8 cellular contexts compared by ENCODE assay signal in the genomic region with DNA sequence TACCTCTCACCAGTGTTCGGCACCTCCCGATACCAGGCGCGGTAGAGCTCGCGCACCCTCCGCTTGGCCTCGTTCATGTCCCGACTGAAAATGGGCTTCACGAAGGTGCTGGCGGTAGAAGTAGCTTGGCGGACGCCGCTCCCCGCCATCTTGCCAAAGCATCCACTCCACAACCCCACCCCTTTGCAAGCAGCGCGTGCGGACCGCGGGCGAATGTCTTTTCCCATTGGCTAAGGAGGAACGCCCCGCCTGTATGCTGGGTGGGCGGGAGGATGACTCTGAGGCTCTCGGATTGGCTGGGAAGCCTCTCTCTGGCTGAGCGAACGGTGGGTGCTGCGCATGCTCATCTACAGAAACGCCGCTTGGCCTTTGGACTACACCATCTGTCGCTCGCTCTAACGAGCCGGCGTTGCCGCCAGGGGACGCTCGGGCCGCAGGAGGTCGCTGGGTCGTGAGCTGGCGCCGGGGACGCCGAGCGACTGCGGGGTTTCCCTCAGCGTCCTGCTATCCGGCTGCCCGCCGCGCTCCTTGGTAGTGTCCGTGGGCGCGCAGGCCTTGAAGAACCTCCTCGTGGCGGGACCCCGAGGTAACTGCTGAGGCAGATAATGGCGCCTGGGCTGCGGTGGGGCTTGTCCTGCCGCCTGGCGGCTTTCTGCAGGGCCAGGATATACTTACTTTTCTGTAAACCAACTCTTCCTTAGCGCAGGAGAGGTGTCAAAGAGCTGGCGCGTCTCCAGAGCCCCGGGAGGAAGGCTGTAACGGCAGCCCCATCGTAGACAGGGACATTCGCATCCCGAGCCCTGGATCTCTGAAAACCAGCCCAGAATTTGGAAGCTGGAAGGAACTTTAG. TPM values are rescaled to one million over a fixed set of nuclear protein-coding genes. Genes with fewer than 3 reads are reported as not detected.
A peak's percentile ranks its signal among the peaks of the same experiment; 100 is the strongest.
DNase-seq lines count a peak whose midpoint lies in the region; ATAC-seq, FAIRE-seq and TF ChIP-seq lines count a peak whose summit lies in the region.

A gene (minus strand): TSS at position 177 of the 850 bp plus-strand sequence. CDS start 28 bp downstream, at position 149.

- ATAC-seq in GM19035 (IDR thresholded peaks at IDR 0.05; ENCODE audit: unreplicated experiment) (peak; percentile 96), HG03378 (IDR thresholded peaks at IDR 0.05; ENCODE audit: unreplicated experiment) (peak; percentile 95)

- TF ChIP-seq CTCF in chondrocyte (IDR thresholded peaks at IDR 0.05) (peak; percentile 98), kidney (IDR thresholded peaks at IDR 0.05; ENCODE audit: borderline replicate concordance, extremely low read depth, insufficient read depth) (peak; percentile 88)

- peaks cover 3% of the 10 kb centered on the region for H3K9me3 Mint-ChIP-seq in chondrocyte (ENCODE audit: low read depth)

- H3K27ac Mint-ChIP-seq in chondrocyte (ENCODE audit: unreplicated experiment): peak within 1 kb of the TSS; percentile 99

- H3K36me3 ChIP-seq in kidney (ENCODE audit: control insufficient read depth in 1 of 2, insufficient read depth in 2 of 2, low read length in 2 of 2): peaks cover 11 to 21% of the 10 kb centered on the region in 2 donors

- H3K4me1 Mint-ChIP-seq in chondrocyte (ENCODE audit: low read depth): peaks cover 22% of the 10 kb centered on the region

- intact Hi-C loops in kidney (cut with DNase I): no loop called here

- H3K27me3 Mint-ChIP-seq in chondrocyte (ENCODE audit: low read depth): no peaks in the 10 kb centered on the region

- peak within 1 kb of the TSS; percentile 92 to 98 for H3K27ac ChIP-seq in kidney (ENCODE audit: low read depth in 2 of 2, low read length in 2 of 2)

- H3K4me3 ChIP-seq in kidney (ENCODE audit: low read length in 2 of 2): peak within 1 kb of the TSS; percentile 86 to 95

- H3K9me3 ChIP-seq in kidney (ENCODE audit: control insufficient read depth in 1 of 2, low read length in 2 of 2): no peaks in the 10 kb centered on the region

- H3K4me3 Mint-ChIP-seq in chondrocyte (ENCODE audit: unreplicated experiment): peak within 1 kb of the TSS; percentile 96

- DNase-seq in AG20443 (ENCODE audit: low spot score) (peak; percentile 99), NCI-H460 (ENCODE audit: extremely low read depth, low read depth) (peak; percentile 97), chondrocyte (ENCODE audit: low spot score) (peak; percentile 99), kidney (peak; percentile 100)
- peak; percentile 97 for DNase-seq in activated CD4-positive, alpha-beta T cell treated with anti-CD3 and anti-CD28 coated beads for 1 hour
- peak; percentile 99 for DNase-seq in stimulated activated CD4-positive, alpha-beta T cell treated with anti-CD3 and anti-CD28 coated beads, Interleukin-15, amount 100 ng/mL, for 48 hours (ENCODE audit: low read depth in 2 of 2)

- H3K36me3 Mint-ChIP-seq in chondrocyte (ENCODE audit: low read depth): peaks cover 8% of the 10 kb centered on the region

- peak within 1 kb of the TSS; percentile 93 to 96 for H3K9ac ChIP-seq in kidney (ENCODE audit: low read length in 2 of 2)

- peaks cover 0 to 10% of the 10 kb centered on the region in 2 donors for H3K4me1 ChIP-seq in kidney (ENCODE audit: control insufficient read depth in 1 of 2, insufficient read depth in 1 of 2, low read depth in 1 of 2, low read length in 2 of 2)

- peak; percentile 97 for FAIRE-seq in kidney (lab: Jason Lieb, UNC)

RNA-seq across cellular contexts. Expression of the gene that starts here (rescaled TPM):
- 68.2 and 73.3 TPM in 2 replicates for total RNA-seq in NCI-H460 (2014; rRNA removed; shearing (Covaris generic))
- polyA plus RNA-seq in NCI-H460 (2014; cell fraction: nucleus; rRNA removed): 43.9 and 45.1 TPM in 2 replicates
- total RNA-seq in chondrocyte (62.2 to 70.7 TPM (median 66.3 TPM) in 3 replicates), kidney (69.0 TPM)
- polyA plus RNA-seq in kidney (ENCODE audit: insufficient read depth, low read depth, low replicate concordance): 317 TPM

Comparison
In these comparisons a context has a peak if more than half of its experiments do, and no peak if none do; other contexts are left out.
1. Peak in every context shown above with its lines: DNase-seq, ATAC-seq, H3K4me3 ChIP-seq and H3K27ac ChIP-seq.